Comparison of ENCODE assay signal across 21 cellular contexts in genomic region chr4:79977131-79977840, GRCh38.
"Had no signal": no experiment of that assay in that cellular context is flagged by ENCODE, and none has a peak within 500 bp of the region (broad histone marks: within the 10 kb centered on the region; RNA-seq: fewer than 3 reads in every experiment).

No MANE protein-coding gene starts in this region.

- H3K4me3 Mint-ChIP-seq: endodermal cell; naive thymus-derived CD8-positive, alpha-beta T cell; type B pancreatic cell had no signal

- H3K9me3 ChIP-seq: colonic mucosa, mucosa of descending colon, neutrophil, psoas muscle, right lobe of liver, suprapubic skin, thyroid gland had no signal

- H3K27me3 Mint-ChIP-seq: naive thymus-derived CD8-positive, alpha-beta T cell; type B pancreatic cell had no signal

- H3K27me3 ChIP-seq: colonic mucosa, foreskin keratinocyte, hepatocyte, neutrophil, right lobe of liver, suprapubic skin, thyroid gland had no signal

- H3K4me2 ChIP-seq: hepatocyte had no signal

- H3K4me3 ChIP-seq: colonic mucosa, hepatocyte, mucosa of descending colon, psoas muscle, right lobe of liver, suprapubic skin, thyroid gland had no signal

- H3K27ac Mint-ChIP-seq: endodermal cell; naive thymus-derived CD8-positive, alpha-beta T cell; type B pancreatic cell had no signal

- ATAC-seq: foreskin keratinocyte; mucosa of descending colon; naive thymus-derived CD8-positive, alpha-beta T cell; psoas muscle; right lobe of liver; stimulated activated naive CD8-positive, alpha-beta T cell treated with anti-CD3 and anti-CD28 coated beads, Interleukin-15, Interleukin-2, amounts not matched to agents 100 U/mL and 50 U/mL, for 24 hours had no signal

- H3K9me3 Mint-ChIP-seq: endodermal cell, type B pancreatic cell had no signal

- H2AFZ ChIP-seq: hepatocyte had no signal

- H3K27ac ChIP-seq: colonic mucosa, foreskin keratinocyte, hepatocyte, neutrophil, psoas muscle, right lobe of liver, suprapubic skin, thyroid gland had no signal

- DNase-seq: cerebellar nuclear complex; colonic mucosa; effector CD4-positive, alpha-beta T cell; endodermal cell; foreskin keratinocyte; head of caudate nucleus; kidney glomerular epithelial cell; mucosa of descending colon; psoas muscle; retina; right lobe of liver; small intestine; stimulated activated CD4-positive, alpha-beta T cell treated with anti-CD3 and anti-CD28 coated beads, Interleukin-12 subunit alpha, Interleukin-12 subunit beta, amount 100 ng/mL, for 4 hours; stimulated activated CD4-positive, alpha-beta T cell treated with anti-CD3 and anti-CD28 coated beads, Interleukin-2, amount 100 ng/mL, for 48 hours; stimulated activated naive CD8-positive, alpha-beta T cell treated with anti-CD3 and anti-CD28 coated beads, Interleukin-15, Interleukin-2, amounts not matched to agents 100 U/mL and 50 U/mL, for 24 hours; thyroid gland had no signal

- H3K4me1 ChIP-seq: colonic mucosa, foreskin keratinocyte, psoas muscle, right lobe of liver, suprapubic skin, thyroid gland had no signal

- H3K4me1 Mint-ChIP-seq: endodermal cell; naive thymus-derived CD8-positive, alpha-beta T cell had no signal
